1 cellular context compared by ENCODE assay signal in the genomic region with DNA sequence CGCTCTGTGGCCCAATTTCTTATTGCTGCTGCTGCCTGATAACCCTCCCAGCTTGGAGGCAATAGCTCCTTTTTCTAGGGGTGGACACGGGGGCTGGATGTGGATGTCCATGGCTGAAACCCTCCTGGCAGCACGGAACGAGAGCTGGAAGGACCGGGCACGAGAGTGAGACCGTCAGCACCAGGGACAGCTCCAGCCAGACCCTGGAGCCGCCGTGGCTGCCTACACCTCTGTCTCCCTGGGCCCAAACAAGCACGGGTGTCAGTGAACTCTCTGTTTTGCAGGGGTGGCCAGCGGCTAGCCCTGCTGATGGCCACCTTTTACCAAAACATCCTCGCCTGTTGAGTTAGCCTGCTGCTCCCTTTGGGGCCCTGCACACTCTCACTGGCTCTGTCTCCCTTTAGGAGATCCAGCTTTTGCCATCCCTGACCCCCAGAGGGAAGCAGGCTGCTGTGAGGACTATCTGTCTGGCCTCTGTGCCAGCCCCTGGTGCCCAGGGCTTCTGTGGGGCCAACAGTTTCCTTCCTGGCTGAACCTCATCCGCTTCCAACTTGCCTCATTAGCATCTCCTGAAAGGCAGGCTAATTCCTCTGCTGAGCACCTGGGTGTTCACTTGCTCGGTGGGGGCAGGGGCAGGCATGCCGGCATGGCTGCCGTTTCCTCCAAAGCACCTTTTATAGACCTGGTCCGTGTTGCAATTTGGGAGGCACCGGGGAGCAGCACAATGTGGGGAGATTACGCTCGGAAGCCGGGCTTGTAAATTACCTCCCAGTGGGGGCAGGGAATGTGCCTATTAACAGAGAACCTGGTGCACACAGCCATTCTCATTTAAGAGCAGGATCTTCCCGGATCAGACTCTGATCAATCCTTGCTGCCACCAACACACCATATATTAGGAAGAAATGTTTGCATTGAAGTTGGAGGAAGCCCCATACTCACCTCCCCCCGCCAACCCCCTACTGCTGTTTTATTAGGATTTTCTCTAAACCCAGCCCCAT.
TF ChIP-seq lines count a peak whose summit lies in the region.

No MANE protein-coding gene starts in this region.

TF ChIP-seq in HepG2, 621 proteins besides CTCF, POLR2A, EP300 and RAD21 (continued from another document and continues in another):
- TF ChIP-seq MTF1 (CRISPR knock-in tag; IDR thresholded peaks at IDR 0.05) (peak; percentile 67; the same call in 1 of the 2 replicates), ZNF232 (CRISPR knock-in tag; IDR thresholded peaks at IDR 0.05; ENCODE audit: borderline replicate concordance) (peak; percentile 89), MEF2D (CRISPR knock-in tag; IDR thresholded peaks at IDR 0.05) (peak; percentile 59; the same call in 1 of the 2 replicates), ZNF530 (CRISPR knock-in tag; IDR thresholded peaks at IDR 0.05; ENCODE audit: low read depth) (0 out of 2 replicates have a peak, but pooled peaks have one; percentile 31), SYNCRIP (IDR thresholded peaks at IDR 0.05; ENCODE audit: insufficient read depth, low read depth, low read length) (no peak), HOXD1 (CRISPR knock-in tag; IDR thresholded peaks at IDR 0.05) (0 out of 2 replicates have a peak, but pooled peaks have one; percentile 59), ATF7-NPFF (CRISPR knock-in tag; IDR thresholded peaks at IDR 0.05; ENCODE audit: low read depth) (peak; percentile 54; the same call in 1 of the 2 replicates), KLF15 (CRISPR knock-in tag; IDR thresholded peaks at IDR 0.05; ENCODE audit: borderline replicate concordance) (peak; percentile 37; the same call in 1 of the 2 replicates), ZNF143 (CRISPR knock-in tag; IDR thresholded peaks at IDR 0.05) (no peak; the same call in 1 of the 2 replicates), RBM39 (IDR thresholded peaks at IDR 0.05; ENCODE audit: low read depth, low read length, poor library complexity, severe bottlenecking) (no peak), ZNF225 (CRISPR knock-in tag; IDR thresholded peaks at IDR 0.05) (no peak), TCF7L2 (IDR thresholded peaks at IDR 0.05; ENCODE audit: low read depth, low read length) (no peak), HHEX (CRISPR knock-in tag; IDR thresholded peaks at IDR 0.05) (no peak), ZNF878 (CRISPR knock-in tag; IDR thresholded peaks at IDR 0.05) (no peak; the same call in 1 of the 2 replicates), FOSL2 (CRISPR knock-in tag; IDR thresholded peaks at IDR 0.05) (peak; percentile 31; the same call in 1 of the 2 replicates), ZNF670 (CRISPR knock-in tag; IDR thresholded peaks at IDR 0.05; ENCODE audit: borderline replicate concordance) (no peak), ZNF33A (CRISPR knock-in tag; IDR thresholded peaks at IDR 0.05; ENCODE audit: borderline replicate concordance) (no peak), ARNT (IDR thresholded peaks at IDR 0.05) (no peak), NFE2 (CRISPR knock-in tag; IDR thresholded peaks at IDR 0.05) (no peak), MIER3 (CRISPR knock-in tag; IDR thresholded peaks at IDR 0.05; ENCODE audit: borderline replicate concordance) (0 out of 2 replicates have a peak, but pooled peaks have one; percentile 24), GATAD2A (CRISPR knock-in tag; IDR thresholded peaks at IDR 0.05) (no peak), WIZ (CRISPR knock-in tag; IDR thresholded peaks at IDR 0.05) (peak; percentile 95), ZFP41 (CRISPR knock-in tag; IDR thresholded peaks at IDR 0.05; ENCODE audit: borderline replicate concordance) (no peak), ATF1 (CRISPR knock-in tag; IDR thresholded peaks at IDR 0.05) (no peak), MXI1 (IDR thresholded peaks at IDR 0.05; ENCODE audit: borderline replicate concordance, low read depth, low read length) (no peak), ZNF614 (CRISPR knock-in tag; IDR thresholded peaks at IDR 0.05; ENCODE audit: borderline replicate concordance) (no peak), ZNF264 (CRISPR knock-in tag; IDR thresholded peaks at IDR 0.05) (0 out of 2 replicates have a peak, but pooled peaks have one; percentile 61), FOXK2 (IDR thresholded peaks at IDR 0.05) (no peak), KDM4B (CRISPR knock-in tag; IDR thresholded peaks at IDR 0.05) (peak; percentile 40; the same call in 1 of the 2 replicates), GZF1 (CRISPR knock-in tag; IDR thresholded peaks at IDR 0.05) (peak; percentile 76; the same call in 1 of the 2 replicates), CBX1 (IDR thresholded peaks at IDR 0.05; ENCODE audit: low read depth) (no peak)
- TF ChIP-seq, protein P1, sequence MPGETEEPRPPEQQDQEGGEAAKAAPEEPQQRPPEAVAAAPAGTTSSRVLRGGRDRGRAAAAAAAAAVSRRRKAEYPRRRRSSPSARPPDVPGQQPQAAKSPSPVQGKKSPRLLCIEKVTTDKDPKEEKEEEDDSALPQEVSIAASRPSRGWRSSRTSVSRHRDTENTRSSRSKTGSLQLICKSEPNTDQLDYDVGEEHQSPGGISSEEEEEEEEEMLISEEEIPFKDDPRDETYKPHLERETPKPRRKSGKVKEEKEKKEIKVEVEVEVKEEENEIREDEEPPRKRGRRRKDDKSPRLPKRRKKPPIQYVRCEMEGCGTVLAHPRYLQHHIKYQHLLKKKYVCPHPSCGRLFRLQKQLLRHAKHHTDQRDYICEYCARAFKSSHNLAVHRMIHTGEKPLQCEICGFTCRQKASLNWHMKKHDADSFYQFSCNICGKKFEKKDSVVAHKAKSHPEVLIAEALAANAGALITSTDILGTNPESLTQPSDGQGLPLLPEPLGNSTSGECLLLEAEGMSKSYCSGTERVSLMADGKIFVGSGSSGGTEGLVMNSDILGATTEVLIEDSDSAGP (CRISPR knock-in tag; IDR thresholded peaks at IDR 0.05; ENCODE audit: borderline replicate concordance) = 0 out of 2 replicates have a peak, but pooled peaks have one; percentile 20
- TF ChIP-seq, protein P2, sequence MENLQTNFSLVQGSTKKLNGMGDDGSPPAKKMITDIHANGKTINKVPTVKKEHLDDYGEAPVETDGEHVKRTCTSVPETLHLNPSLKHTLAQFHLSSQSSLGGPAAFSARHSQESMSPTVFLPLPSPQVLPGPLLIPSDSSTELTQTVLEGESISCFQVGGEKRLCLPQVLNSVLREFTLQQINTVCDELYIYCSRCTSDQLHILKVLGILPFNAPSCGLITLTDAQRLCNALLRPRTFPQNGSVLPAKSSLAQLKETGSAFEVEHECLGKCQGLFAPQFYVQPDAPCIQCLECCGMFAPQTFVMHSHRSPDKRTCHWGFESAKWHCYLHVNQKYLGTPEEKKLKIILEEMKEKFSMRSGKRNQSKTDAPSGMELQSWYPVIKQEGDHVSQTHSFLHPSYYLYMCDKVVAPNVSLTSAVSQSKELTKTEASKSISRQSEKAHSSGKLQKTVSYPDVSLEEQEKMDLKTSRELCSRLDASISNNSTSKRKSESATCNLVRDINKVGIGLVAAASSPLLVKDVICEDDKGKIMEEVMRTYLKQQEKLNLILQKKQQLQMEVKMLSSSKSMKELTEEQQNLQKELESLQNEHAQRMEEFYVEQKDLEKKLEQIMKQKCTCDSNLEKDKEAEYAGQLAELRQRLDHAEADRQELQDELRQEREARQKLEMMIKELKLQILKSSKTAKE (CRISPR knock-in tag; IDR thresholded peaks at IDR 0.05; ENCODE audit: borderline replicate concordance) = no peak
- TF ChIP-seq, protein P3, sequence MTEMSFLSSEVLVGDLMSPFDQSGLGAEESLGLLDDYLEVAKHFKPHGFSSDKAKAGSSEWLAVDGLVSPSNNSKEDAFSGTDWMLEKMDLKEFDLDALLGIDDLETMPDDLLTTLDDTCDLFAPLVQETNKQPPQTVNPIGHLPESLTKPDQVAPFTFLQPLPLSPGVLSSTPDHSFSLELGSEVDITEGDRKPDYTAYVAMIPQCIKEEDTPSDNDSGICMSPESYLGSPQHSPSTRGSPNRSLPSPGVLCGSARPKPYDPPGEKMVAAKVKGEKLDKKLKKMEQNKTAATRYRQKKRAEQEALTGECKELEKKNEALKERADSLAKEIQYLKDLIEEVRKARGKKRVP (CRISPR knock-in tag; IDR thresholded peaks at IDR 0.05) = no peak
- TF ChIP-seq, protein P4, sequence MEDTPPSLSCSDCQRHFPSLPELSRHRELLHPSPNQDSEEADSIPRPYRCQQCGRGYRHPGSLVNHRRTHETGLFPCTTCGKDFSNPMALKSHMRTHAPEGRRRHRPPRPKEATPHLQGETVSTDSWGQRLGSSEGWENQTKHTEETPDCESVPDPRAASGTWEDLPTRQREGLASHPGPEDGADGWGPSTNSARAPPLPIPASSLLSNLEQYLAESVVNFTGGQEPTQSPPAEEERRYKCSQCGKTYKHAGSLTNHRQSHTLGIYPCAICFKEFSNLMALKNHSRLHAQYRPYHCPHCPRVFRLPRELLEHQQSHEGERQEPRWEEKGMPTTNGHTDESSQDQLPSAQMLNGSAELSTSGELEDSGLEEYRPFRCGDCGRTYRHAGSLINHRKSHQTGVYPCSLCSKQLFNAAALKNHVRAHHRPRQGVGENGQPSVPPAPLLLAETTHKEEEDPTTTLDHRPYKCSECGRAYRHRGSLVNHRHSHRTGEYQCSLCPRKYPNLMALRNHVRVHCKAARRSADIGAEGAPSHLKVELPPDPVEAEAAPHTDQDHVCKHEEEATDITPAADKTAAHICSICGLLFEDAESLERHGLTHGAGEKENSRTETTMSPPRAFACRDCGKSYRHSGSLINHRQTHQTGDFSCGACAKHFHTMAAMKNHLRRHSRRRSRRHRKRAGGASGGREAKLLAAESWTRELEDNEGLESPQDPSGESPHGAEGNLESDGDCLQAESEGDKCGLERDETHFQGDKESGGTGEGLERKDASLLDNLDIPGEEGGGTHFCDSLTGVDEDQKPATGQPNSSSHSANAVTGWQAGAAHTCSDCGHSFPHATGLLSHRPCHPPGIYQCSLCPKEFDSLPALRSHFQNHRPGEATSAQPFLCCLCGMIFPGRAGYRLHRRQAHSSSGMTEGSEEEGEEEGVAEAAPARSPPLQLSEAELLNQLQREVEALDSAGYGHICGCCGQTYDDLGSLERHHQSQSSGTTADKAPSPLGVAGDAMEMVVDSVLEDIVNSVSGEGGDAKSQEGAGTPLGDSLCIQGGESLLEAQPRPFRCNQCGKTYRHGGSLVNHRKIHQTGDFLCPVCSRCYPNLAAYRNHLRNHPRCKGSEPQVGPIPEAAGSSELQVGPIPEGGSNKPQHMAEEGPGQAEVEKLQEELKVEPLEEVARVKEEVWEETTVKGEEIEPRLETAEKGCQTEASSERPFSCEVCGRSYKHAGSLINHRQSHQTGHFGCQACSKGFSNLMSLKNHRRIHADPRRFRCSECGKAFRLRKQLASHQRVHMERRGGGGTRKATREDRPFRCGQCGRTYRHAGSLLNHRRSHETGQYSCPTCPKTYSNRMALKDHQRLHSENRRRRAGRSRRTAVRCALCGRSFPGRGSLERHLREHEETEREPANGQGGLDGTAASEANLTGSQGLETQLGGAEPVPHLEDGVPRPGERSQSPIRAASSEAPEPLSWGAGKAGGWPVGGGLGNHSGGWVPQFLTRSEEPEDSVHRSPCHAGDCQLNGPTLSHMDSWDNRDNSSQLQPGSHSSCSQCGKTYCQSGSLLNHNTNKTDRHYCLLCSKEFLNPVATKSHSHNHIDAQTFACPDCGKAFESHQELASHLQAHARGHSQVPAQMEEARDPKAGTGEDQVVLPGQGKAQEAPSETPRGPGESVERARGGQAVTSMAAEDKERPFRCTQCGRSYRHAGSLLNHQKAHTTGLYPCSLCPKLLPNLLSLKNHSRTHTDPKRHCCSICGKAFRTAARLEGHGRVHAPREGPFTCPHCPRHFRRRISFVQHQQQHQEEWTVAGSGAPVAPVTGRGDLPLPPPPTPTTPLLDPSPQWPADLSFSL (CRISPR knock-in tag; IDR thresholded peaks at IDR 0.05) = no peak
- TF ChIP-seq, protein P5, sequence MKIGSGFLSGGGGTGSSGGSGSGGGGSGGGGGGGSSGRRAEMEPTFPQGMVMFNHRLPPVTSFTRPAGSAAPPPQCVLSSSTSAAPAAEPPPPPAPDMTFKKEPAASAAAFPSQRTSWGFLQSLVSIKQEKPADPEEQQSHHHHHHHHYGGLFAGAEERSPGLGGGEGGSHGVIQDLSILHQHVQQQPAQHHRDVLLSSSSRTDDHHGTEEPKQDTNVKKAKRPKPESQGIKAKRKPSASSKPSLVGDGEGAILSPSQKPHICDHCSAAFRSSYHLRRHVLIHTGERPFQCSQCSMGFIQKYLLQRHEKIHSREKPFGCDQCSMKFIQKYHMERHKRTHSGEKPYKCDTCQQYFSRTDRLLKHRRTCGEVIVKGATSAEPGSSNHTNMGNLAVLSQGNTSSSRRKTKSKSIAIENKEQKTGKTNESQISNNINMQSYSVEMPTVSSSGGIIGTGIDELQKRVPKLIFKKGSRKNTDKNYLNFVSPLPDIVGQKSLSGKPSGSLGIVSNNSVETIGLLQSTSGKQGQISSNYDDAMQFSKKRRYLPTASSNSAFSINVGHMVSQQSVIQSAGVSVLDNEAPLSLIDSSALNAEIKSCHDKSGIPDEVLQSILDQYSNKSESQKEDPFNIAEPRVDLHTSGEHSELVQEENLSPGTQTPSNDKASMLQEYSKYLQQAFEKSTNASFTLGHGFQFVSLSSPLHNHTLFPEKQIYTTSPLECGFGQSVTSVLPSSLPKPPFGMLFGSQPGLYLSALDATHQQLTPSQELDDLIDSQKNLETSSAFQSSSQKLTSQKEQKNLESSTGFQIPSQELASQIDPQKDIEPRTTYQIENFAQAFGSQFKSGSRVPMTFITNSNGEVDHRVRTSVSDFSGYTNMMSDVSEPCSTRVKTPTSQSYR (CRISPR knock-in tag; IDR thresholded peaks at IDR 0.05; ENCODE audit: borderline replicate concordance) = peak; percentile 39; the same call in 1 of the 2 replicates
- TF ChIP-seq, protein P6, sequence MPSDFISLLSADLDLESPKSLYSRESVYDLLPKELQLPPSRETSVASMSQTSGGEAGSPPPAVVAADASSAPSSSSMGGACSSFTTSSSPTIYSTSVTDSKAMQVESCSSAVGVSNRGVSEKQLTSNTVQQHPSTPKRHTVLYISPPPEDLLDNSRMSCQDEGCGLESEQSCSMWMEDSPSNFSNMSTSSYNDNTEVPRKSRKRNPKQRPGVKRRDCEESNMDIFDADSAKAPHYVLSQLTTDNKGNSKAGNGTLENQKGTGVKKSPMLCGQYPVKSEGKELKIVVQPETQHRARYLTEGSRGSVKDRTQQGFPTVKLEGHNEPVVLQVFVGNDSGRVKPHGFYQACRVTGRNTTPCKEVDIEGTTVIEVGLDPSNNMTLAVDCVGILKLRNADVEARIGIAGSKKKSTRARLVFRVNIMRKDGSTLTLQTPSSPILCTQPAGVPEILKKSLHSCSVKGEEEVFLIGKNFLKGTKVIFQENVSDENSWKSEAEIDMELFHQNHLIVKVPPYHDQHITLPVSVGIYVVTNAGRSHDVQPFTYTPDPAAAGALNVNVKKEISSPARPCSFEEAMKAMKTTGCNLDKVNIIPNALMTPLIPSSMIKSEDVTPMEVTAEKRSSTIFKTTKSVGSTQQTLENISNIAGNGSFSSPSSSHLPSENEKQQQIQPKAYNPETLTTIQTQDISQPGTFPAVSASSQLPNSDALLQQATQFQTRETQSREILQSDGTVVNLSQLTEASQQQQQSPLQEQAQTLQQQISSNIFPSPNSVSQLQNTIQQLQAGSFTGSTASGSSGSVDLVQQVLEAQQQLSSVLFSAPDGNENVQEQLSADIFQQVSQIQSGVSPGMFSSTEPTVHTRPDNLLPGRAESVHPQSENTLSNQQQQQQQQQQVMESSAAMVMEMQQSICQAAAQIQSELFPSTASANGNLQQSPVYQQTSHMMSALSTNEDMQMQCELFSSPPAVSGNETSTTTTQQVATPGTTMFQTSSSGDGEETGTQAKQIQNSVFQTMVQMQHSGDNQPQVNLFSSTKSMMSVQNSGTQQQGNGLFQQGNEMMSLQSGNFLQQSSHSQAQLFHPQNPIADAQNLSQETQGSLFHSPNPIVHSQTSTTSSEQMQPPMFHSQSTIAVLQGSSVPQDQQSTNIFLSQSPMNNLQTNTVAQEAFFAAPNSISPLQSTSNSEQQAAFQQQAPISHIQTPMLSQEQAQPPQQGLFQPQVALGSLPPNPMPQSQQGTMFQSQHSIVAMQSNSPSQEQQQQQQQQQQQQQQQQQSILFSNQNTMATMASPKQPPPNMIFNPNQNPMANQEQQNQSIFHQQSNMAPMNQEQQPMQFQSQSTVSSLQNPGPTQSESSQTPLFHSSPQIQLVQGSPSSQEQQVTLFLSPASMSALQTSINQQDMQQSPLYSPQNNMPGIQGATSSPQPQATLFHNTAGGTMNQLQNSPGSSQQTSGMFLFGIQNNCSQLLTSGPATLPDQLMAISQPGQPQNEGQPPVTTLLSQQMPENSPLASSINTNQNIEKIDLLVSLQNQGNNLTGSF (CRISPR knock-in tag; IDR thresholded peaks at IDR 0.05) = peak; percentile 90
